ENCODE assay signal across 8 cellular contexts in the genomic region with DNA sequence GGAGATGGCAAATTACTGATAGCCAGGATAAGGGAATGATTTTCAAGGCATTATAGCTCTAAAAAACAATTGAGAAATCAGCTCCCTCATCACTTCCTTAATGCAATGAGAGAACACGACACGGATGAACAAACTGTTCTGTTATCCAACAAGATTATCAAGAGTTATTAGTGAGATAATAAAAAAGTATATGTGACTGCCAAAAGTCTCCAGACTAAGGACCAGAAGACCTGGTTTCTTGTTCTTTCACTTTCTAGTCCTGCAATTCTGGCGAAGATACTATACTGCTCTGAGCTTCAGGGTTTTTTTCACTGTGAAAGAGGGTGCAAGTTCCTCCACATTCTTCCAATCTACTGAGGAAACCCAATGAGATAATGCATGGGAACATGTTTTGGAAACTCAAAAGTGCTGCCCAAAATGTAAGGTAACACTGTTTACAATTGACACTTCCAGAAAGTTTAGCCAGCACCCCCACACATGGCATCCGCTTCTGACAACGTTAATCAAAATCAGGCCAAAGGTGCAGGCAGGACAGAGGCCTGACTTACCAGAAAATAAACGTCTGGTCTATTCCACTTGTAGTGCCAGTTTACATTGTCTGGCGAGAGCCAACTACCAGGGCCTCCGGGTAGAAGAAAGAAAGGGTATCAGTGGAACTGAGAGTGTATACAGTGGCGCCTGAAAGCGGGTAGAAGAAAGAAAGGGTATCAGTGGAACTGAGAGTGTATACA. TPM values are rescaled to one million over a fixed set of nuclear protein-coding genes. Genes with fewer than 3 reads are reported as not detected.
DNase-seq lines count a peak whose midpoint lies in the region; ATAC-seq, FAIRE-seq and TF ChIP-seq lines count a peak whose summit lies in the region.

No MANE protein-coding gene starts in this region.

- POLR2A ChIA-PET in K562 (lab: Yijun Ruan, JAX): no interaction called here

- no peaks in the 10 kb centered on the region for H4K20me1 ChIP-seq in K562 (replicated peaks; ENCODE audit: control insufficient read depth, insufficient read depth, low read length)

- H3K27me3 ChIP-seq in ACC112 (ENCODE audit: insufficient read depth, low read length): no peaks in the 10 kb centered on the region
- no peaks in the 10 kb centered on the region for H3K27me3 ChIP-seq in K562 (ENCODE audit: control insufficient read depth in 2 of 2, insufficient read depth in 2 of 2, low read length in 2 of 2)
- H3K27me3 ChIP-seq in mucosa of rectum (ENCODE audit: control insufficient read depth in 2 of 2, insufficient read depth in 2 of 2, low read length in 2 of 2): no peaks in the 10 kb centered on the region

- no peak for TF ChIP-seq EP300 in K562 (IDR thresholded peaks at IDR 0.05; ENCODE audit: low read length)

- H3K4me1 ChIP-seq in ACC112 (ENCODE audit: control insufficient read depth, insufficient read depth, low read length, unreplicated experiment): peaks cover 9% of the 10 kb centered on the region
- H3K4me1 ChIP-seq in K562 (replicated peaks in 1 of 2; ENCODE audit: control insufficient read depth in 2 of 2, insufficient read depth in 2 of 2, low read length in 2 of 2): peaks cover 11 to 13% of the 10 kb centered on the region in 2 experiments; a peak in 4 of 5 replicates
- peaks cover 9 to 14% of the 10 kb centered on the region in 2 donors for H3K4me1 ChIP-seq in mucosa of rectum (ENCODE audit: control insufficient read depth in 2 of 2, insufficient read depth in 2 of 2, low read length in 2 of 2)

- H3K4me2 ChIP-seq in K562 (ENCODE audit: insufficient read depth, low read length): no peak overlapping the region

- TF ChIP-seq CTCF in K562 (IDR thresholded peaks at IDR 0.05 in 2 of 3, conservative IDR thresholded peaks at IDR 0.05 in 1 of 3; ENCODE audit: insufficient read depth in 2 of 3, low read depth in 1 of 3, low read length in 3 of 3): no peak

- no peak overlapping the region for H3K27ac ChIP-seq in ACC112 (ENCODE audit: low read depth, low read length)
- H3K27ac ChIP-seq in K562 (ENCODE audit: extremely low read depth, low read depth, low read length): no peak overlapping the region
- H3K27ac ChIP-seq in mucosa of rectum (ENCODE audit: low read depth in 2 of 2, low read length in 2 of 2): peak overlapping the region; percentile 3 to 12

- WGBS in K562 (ENCODE audit: insufficient coverage, low coverage, missing lambda C conversion rate): 42% methylated on average over 5 of the region's 10 CpGs

- H3K4me3 ChIP-seq in ACC112 (ENCODE audit: low read depth, low read length) (peak overlapping the region; percentile 87), K562 (no peak overlapping the region), mucosa of rectum (ENCODE audit: low read length in 2 of 2) (peak overlapping the region; percentile 9 to 14)

- TF ChIP-seq RAD21 in K562 (CRISPR knock-in tag; conservative IDR thresholded peaks at IDR 0.05 in 1 of 2, IDR thresholded peaks at IDR 0.05 in 1 of 2): no peak

- FAIRE-seq in K562 (lab: Jason Lieb, UNC): no peak

- ATAC-seq in HG03460 (IDR thresholded peaks at IDR 0.05; ENCODE audit: unreplicated experiment) (peak; percentile 22), K562 (no peak), GM18909 (IDR thresholded peaks at IDR 0.05; ENCODE audit: poor library complexity, unreplicated experiment) (no peak), GM18861 (IDR thresholded peaks at IDR 0.05; ENCODE audit: unreplicated experiment) (no peak)

- H3K9me1 ChIP-seq in K562 (ENCODE audit: control insufficient read depth, insufficient read depth, low read length): peaks cover 3% of the 10 kb centered on the region

- in situ Hi-C loops in K562 (cut with MboI): no loop called here

- no peak for TF ChIP-seq POLR2A in K562 (conservative IDR thresholded peaks at IDR 0.05)

- no peak for DNase-seq in K562 (ENCODE audit: extremely low read depth in 1 of 4, low spot score in 3 of 4)
- no peak for DNase-seq in effector CD8-positive, alpha-beta T cell (lab: John Stamatoyannopoulos, UW)
- DNase-seq in EL: no peak

- CTCF ChIA-PET in K562 (lab: Yijun Ruan, JAX; ENCODE audit: low intra/inter-chr PET ratio): no interaction called here

- no peaks in the 10 kb centered on the region for H3K36me3 ChIP-seq in ACC112 (ENCODE audit: insufficient read depth, low read length)
- H3K36me3 ChIP-seq in K562 (ENCODE audit: control insufficient read depth, insufficient read depth, low read length): peaks cover 15% of the 10 kb centered on the region; the same call in 2 of the 3 replicates
- H3K36me3 ChIP-seq in mucosa of rectum (ENCODE audit: control insufficient read depth in 2 of 2, insufficient read depth in 2 of 2, low read length in 2 of 2): peaks cover 0 to 3% of the 10 kb centered on the region in 2 donors

- no peak overlapping the region for H3K9ac ChIP-seq in K562 (ENCODE audit: insufficient read depth in 1 of 2, low read depth in 2 of 2, low read length in 2 of 2)
- no peak overlapping the region for H3K9ac ChIP-seq in mucosa of rectum (ENCODE audit: low read depth in 1 of 2, low read length in 2 of 2)

- intact Hi-C loops in K562 (cut with micrococcal nuclease): no loop called here

- H2AFZ ChIP-seq in ACC112 (ENCODE audit: low read length, unreplicated experiment): peak overlapping the region; percentile 65
- peak overlapping the region; percentile 29 for H2AFZ ChIP-seq in K562 (ENCODE audit: low read depth, low read length)

- BruUV-seq in K562 (replicated peaks; lab: Mats Ljungman, UMichigan): no TSS peak

- H3K9me3 ChIP-seq in K562 (replicated peaks; ENCODE audit: control insufficient read depth, insufficient read depth, low read depth, low read length): no peaks in the 10 kb centered on the region
- no peaks in the 10 kb centered on the region for H3K9me3 ChIP-seq in mucosa of rectum (ENCODE audit: control insufficient read depth in 2 of 2, low read length in 2 of 2)

- H3K79me2 ChIP-seq in ACC112 (ENCODE audit: control insufficient read depth, insufficient read depth, low read length, unreplicated experiment) (no peaks in the 10 kb centered on the region), K562 (ENCODE audit: control insufficient read depth, insufficient read depth, low read length) (peaks cover 4% of the 10 kb centered on the region; the same call in 1 of the 3 replicates)

TF ChIP-seq in K562, 482 proteins besides CTCF, POLR2A, EP300 and RAD21 (continues in another document):
- TF ChIP-seq, protein P1, sequence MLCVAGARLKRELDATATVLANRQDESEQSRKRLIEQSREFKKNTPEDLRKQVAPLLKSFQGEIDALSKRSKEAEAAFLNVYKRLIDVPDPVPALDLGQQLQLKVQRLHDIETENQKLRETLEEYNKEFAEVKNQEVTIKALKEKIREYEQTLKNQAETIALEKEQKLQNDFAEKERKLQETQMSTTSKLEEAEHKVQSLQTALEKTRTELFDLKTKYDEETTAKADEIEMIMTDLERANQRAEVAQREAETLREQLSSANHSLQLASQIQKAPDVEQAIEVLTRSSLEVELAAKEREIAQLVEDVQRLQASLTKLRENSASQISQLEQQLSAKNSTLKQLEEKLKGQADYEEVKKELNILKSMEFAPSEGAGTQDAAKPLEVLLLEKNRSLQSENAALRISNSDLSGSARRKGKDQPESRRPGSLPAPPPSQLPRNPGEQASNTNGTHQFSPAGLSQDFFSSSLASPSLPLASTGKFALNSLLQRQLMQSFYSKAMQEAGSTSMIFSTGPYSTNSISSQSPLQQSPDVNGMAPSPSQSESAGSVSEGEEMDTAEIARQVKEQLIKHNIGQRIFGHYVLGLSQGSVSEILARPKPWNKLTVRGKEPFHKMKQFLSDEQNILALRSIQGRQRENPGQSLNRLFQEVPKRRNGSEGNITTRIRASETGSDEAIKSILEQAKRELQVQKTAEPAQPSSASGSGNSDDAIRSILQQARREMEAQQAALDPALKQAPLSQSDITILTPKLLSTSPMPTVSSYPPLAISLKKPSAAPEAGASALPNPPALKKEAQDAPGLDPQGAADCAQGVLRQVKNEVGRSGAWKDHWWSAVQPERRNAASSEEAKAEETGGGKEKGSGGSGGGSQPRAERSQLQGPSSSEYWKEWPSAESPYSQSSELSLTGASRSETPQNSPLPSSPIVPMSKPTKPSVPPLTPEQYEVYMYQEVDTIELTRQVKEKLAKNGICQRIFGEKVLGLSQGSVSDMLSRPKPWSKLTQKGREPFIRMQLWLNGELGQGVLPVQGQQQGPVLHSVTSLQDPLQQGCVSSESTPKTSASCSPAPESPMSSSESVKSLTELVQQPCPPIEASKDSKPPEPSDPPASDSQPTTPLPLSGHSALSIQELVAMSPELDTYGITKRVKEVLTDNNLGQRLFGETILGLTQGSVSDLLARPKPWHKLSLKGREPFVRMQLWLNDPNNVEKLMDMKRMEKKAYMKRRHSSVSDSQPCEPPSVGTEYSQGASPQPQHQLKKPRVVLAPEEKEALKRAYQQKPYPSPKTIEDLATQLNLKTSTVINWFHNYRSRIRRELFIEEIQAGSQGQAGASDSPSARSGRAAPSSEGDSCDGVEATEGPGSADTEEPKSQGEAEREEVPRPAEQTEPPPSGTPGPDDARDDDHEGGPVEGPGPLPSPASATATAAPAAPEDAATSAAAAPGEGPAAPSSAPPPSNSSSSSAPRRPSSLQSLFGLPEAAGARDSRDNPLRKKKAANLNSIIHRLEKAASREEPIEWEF (CRISPR knock-in tag; IDR thresholded peaks at IDR 0.05): no peak
- TF ChIP-seq MCM2 (IDR thresholded peaks at IDR 0.05; ENCODE audit: low read depth) (no peak), CHD2 (IDR thresholded peaks at IDR 0.05; ENCODE audit: low read depth, low read length) (no peak)

RNA-seq across cellular contexts. Expression of a gene that starts 35.6 kb away (rescaled TPM):
- 0.58 and 0.69 TPM in 2 replicates for total RNA-seq in K562 (2011; cell fraction: chromatin; rRNA removed; ENCODE audit: low replicate concordance)
- 0.39 and 1.2 TPM in 2 replicates for total RNA-seq in K562 (2011; cell fraction: nucleolus; rRNA removed)
- total RNA-seq in K562 (2011; cell fraction: nucleoplasm; rRNA removed): 0.31 and 0.37 TPM in 2 replicates
- 0.12 and 0.18 TPM in 2 replicates for total RNA-seq in K562 (2014; rRNA removed)
- total RNA-seq in K562 (2014; rRNA removed; fragmentation: Illumina TruSeq; extraction: Trizol): 0.26 and 0.44 TPM in 2 replicates
- total RNA-seq in K562 (2015; rRNA removed; fragmentation: Illumina TruSeq; extraction: Trizol): 0.36 and 0.45 TPM in 2 replicates
- 0.55 and 0.89 TPM in 2 replicates for total RNA-seq in K562 (2021)
- polyA plus RNA-seq in K562 (2011; rRNA removed): 0.62 and 0.78 TPM in 2 replicates
- 0.50 and 0.61 TPM in 2 replicates for polyA plus RNA-seq in K562 (2011; cell fraction: cytosol; rRNA removed)
- 0.44 and 0.60 TPM in 2 replicates for polyA plus RNA-seq in K562 (2011; cell fraction: nucleus; rRNA removed)
- 0.12 and 0.18 TPM in 2 replicates for polyA plus RNA-seq in K562 (2012)
- polyA plus RNA-seq in K562 (2014; fragmentation: Illumina TruSeq; extraction: Trizol): 0.11 and 0.22 TPM in 2 replicates
- under 1 TPM; 0.11 to 0.34 TPM for polyA plus RNA-seq in K562 (2014; fragmentation: Nextera tagmentation; extraction: Ambion mirVana)
- polyA plus RNA-seq in K562 (2014; rRNA removed): 0.01 and 0.17 TPM in 2 replicates
- 1.2 and 1.5 TPM in 2 replicates for polyA minus RNA-seq in K562 (2011; rRNA and poly(A)+ RNA removed)
- polyA minus RNA-seq in K562 (2011; cell fraction: cytosol; rRNA and poly(A)+ RNA removed): 0.95 and 1.4 TPM in 2 replicates
- 0.54 and 0.56 TPM in 2 replicates for polyA minus RNA-seq in K562 (2011; cell fraction: nucleus; rRNA and poly(A)+ RNA removed)

Comparison
In these comparisons a context has a peak if more than half of its experiments do, and no peak if none do; other contexts are left out.
1. H3K27ac ChIP-seq: peak in mucosa of rectum (2 of 2); none in ACC112 (single experiment) and K562 (single experiment).